ENCODE assay signal across 34 cellular contexts in the genomic region with DNA sequence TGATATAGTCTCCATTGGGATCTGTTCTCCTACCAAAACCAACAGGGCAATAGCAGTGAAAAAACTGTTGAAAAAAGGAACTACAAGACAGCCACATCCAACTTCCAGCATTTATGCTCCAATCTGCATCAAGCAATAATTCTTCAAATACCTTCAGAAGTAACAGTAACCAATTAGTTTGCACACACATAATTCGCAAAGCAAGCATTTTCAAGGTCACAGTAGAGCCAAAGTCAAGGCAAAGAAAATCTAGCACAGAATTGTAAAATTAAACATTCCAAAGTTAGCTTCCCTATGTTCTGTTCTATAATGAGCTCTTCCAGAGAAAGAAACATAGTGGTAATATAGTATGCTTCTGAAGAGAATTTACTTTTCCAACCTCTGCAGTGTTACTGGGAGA.
"Had no signal": no experiment of that assay in that cellular context is flagged by ENCODE, and none has a peak within 500 bp of the region (broad histone marks: within the 10 kb centered on the region; RNA-seq: fewer than 3 reads in every experiment).

No MANE protein-coding gene starts in this region.

- H3K27ac ChIP-seq: adrenal gland, body of pancreas, brain microvascular endothelial cell, breast epithelium, VCaP had no signal

- ATAC-seq: activated CD8-positive, alpha-beta T cell treated with anti-CD3 and anti-CD28 coated beads for 36 hours; activated naive CD4-positive, alpha-beta T cell treated with anti-CD3 and anti-CD28 coated beads, Interleukin-2, amount 50 U/mL, for 72 hours; activated T-cell treated with anti-CD3 and anti-CD28 coated beads, Interleukin-2, amount 50 U/mL, for 4 hours; activated T-cell treated with anti-CD3 and anti-CD28 coated beads, Interleukin-2, amount 50 U/mL, for 72 hours; activated T-helper 17 cell treated with anti-CD3 and anti-CD28 coated beads, Interleukin-2, amount 50 U/mL, for 72 hours; body of pancreas; T-cell had no signal

- H3K27me3 ChIP-seq: adrenal gland, body of pancreas, brain microvascular endothelial cell, breast epithelium had no signal

- FAIRE-seq: astrocyte, TTC549 had no signal

- H3K4me1 ChIP-seq: body of pancreas, breast epithelium had no signal

- H3K4me3 ChIP-seq: adrenal gland, body of pancreas, breast epithelium had no signal

- DNase-seq: activated B cell treated with CpG ODN at 0.5 μM for 24 hours; activated CD4-positive, alpha-beta memory T cell treated with anti-CD3 and anti-CD28 coated beads for 36 hours; activated CD4-positive, alpha-beta T cell treated with anti-CD3 and anti-CD28 coated beads for 4 hours; activated CD4-positive, alpha-beta T cell treated with anti-CD3 and anti-CD28 coated beads, Interleukin-2, amount 10 ng/mL, durations not matched to agents 24 days and 14 days; activated CD4-positive, alpha-beta T cell treated with anti-CD3 and anti-CD28 coated beads, Interleukin-2, amount 50 U/mL, for 1 hour; activated CD4-positive, alpha-beta T cell treated with anti-CD3 and anti-CD28 coated beads, Interleukin-2, amount 50 U/mL, for 4 hours; activated CD4-positive, CD25-positive, alpha-beta regulatory T cell treated with anti-CD3 and anti-CD28 coated beads, Interleukin-2, amount 50 U/mL, for 72 hours; activated CD8-positive, alpha-beta memory T cell treated with anti-CD3 and anti-CD28 coated beads, Interleukin-2, amount 50 U/mL, for 4 hours; activated CD8-positive, alpha-beta T cell treated with anti-CD3 and anti-CD28 coated beads for 36 hours; activated effector memory CD4-positive, alpha-beta T cell treated with anti-CD3 and anti-CD28 coated beads, Interleukin-2, amount 50 U/mL, for 16 hours; activated gamma-delta T cell treated with Interleukin-2 at 50 U/mL for 16 hours; activated naive CD4-positive, alpha-beta T cell; activated naive CD4-positive, alpha-beta T cell treated with anti-CD3 and anti-CD28 coated beads for 36 hours; activated naive CD4-positive, alpha-beta T cell treated with anti-CD3 and anti-CD28 coated beads, Interleukin-2, amount 50 U/mL, for 16 hours; activated naive CD8-positive, alpha-beta T cell treated with anti-CD3 and anti-CD28 coated beads for 36 hours; activated T-cell treated with anti-CD3 and anti-CD28 coated beads for 4 hours; activated T-cell treated with anti-CD3 and anti-CD28 coated beads, Interleukin-2, amount 50 U/mL, for 1 hour; activated T-cell treated with anti-CD3 and anti-CD28 coated beads, Interleukin-2, amount 50 U/mL, for 4 hours; activated T-cell treated with anti-CD3 and anti-CD28 coated beads, Interleukin-2, amount 50 U/mL, for 72 hours; adrenal gland; amniotic stem cell; aorta; body of pancreas; brain microvascular endothelial cell; central memory CD4-positive, alpha-beta T cell; T-cell; T-helper 2 cell; T-helper 9 cell had no signal

- H3K9me3 ChIP-seq: adrenal gland, body of pancreas, breast epithelium had no signal

- H3K36me3 ChIP-seq: adrenal gland, brain microvascular endothelial cell had no signal
